9 cellular contexts compared by ENCODE assay signal in genomic region chr22:28051787-28052356, GRCh38.
A peak's percentile ranks its signal among the peaks of the same experiment; 100 is the strongest.
DNase-seq lines count a peak whose midpoint lies in the region; ATAC-seq lines count a peak whose summit lies in the region.
"Had no signal": no experiment of that assay in that cellular context is flagged by ENCODE, and none has a peak within 500 bp of the region (broad histone marks: within the 10 kb centered on the region; RNA-seq: fewer than 3 reads in every experiment).

No MANE protein-coding gene starts in this region.

- H3K9me3 ChIP-seq in neuronal stem cell (replicated peaks in 1 of 2; ENCODE audit: control insufficient read depth in 2 of 2, insufficient read depth in 1 of 2, low read depth in 1 of 2, low read length in 2 of 2): no peaks in the 10 kb centered on the region
- H3K9me3 ChIP-seq: BLaER1 had no signal

- no peak overlapping the region for H4K91ac ChIP-seq in neuronal stem cell (ENCODE audit: low read depth, low read length, poor library complexity)

- no peak overlapping the region for H3K27ac Mint-ChIP-seq in activated CD4-positive, alpha-beta T cell treated with anti-CD3 and anti-CD28 coated beads, Interleukin-2, amount 10 ng/mL, durations not matched to agents 24 days and 14 days

- no CpG with 5 or more reads among the region's 5 CpGs for WGBS in neuronal stem cell (ENCODE audit: extremely low coverage in 2 of 2, insufficient read length in 2 of 2, insufficient replicate concordance in 1 of 2), 2 donors

- H3K4me1 Mint-ChIP-seq in activated CD4-positive, alpha-beta T cell treated with anti-CD3 and anti-CD28 coated beads, Interleukin-2, amount 10 ng/mL, durations not matched to agents 24 days and 14 days: no peaks in the 10 kb centered on the region

- no peak overlapping the region for H3K4me2 ChIP-seq in neuronal stem cell (ENCODE audit: insufficient read depth, low read length, poor library complexity, severe bottlenecking)
- H3K4me2 ChIP-seq: BLaER1 had no signal

- H3K4me3 ChIP-seq in neuronal stem cell (ENCODE audit: low read length in 2 of 2): no peak overlapping the region
- H3K4me3 ChIP-seq: BLaER1 had no signal

- H3K18ac ChIP-seq in neuronal stem cell (ENCODE audit: low read length): no peak overlapping the region

- DNase-seq in NCI-H1417 (lab: John Stamatoyannopoulos, UW): peak; percentile 13 to 58 (median 38)
- DNase-seq in NCI-H1417 treated with DMSO at 0.1 percent for 48 hours (lab: John Stamatoyannopoulos, UW): no peak
- DNase-seq in NCI-H1048 (lab: John Stamatoyannopoulos, UW): peak; percentile 18
- peak; percentile 72 for DNase-seq in activated CD4-positive, alpha-beta T cell treated with anti-CD3 and anti-CD28 coated beads, Interleukin-2, amount 10 ng/mL, durations not matched to agents 24 days and 14 days
- DNase-seq in fibroblast of peridontal ligament (ENCODE audit: extremely low read depth): peak; percentile 75
- peak; percentile 77 for DNase-seq in neuronal stem cell (ENCODE audit: low spot score)
- no peak for DNase-seq in GOT3 (lab: John Stamatoyannopoulos, UW)

- no peak overlapping the region for H3K4me3 Mint-ChIP-seq in activated CD4-positive, alpha-beta T cell treated with anti-CD3 and anti-CD28 coated beads, Interleukin-2, amount 10 ng/mL, durations not matched to agents 24 days and 14 days

- no peak overlapping the region for H2BK120ac ChIP-seq in neuronal stem cell (ENCODE audit: low read depth, low read length)

- no peaks in the 10 kb centered on the region for H3K9me3 Mint-ChIP-seq in activated CD4-positive, alpha-beta T cell treated with anti-CD3 and anti-CD28 coated beads, Interleukin-2, amount 10 ng/mL, durations not matched to agents 24 days and 14 days

- H2AK5ac ChIP-seq in neuronal stem cell (ENCODE audit: low read depth, low read length): no peak overlapping the region

- H3K27me3 Mint-ChIP-seq in activated CD4-positive, alpha-beta T cell treated with anti-CD3 and anti-CD28 coated beads, Interleukin-2, amount 10 ng/mL, durations not matched to agents 24 days and 14 days: no peaks in the 10 kb centered on the region

- no peak for ATAC-seq in GM19452 (IDR thresholded peaks at IDR 0.05; ENCODE audit: unreplicated experiment)

- no peak overlapping the region for H2BK15ac ChIP-seq in neuronal stem cell (ENCODE audit: low read length)

- H2BK5ac ChIP-seq in neuronal stem cell (ENCODE audit: low read length): no peak overlapping the region

- no peak overlapping the region for H3K4ac ChIP-seq in neuronal stem cell (ENCODE audit: low read length)

- H3K23ac ChIP-seq in neuronal stem cell (ENCODE audit: low read depth, low read length, poor library complexity): no peak overlapping the region

- no peak overlapping the region for H3K27ac ChIP-seq in neuronal stem cell (replicated peaks; ENCODE audit: low read length)
- H3K27ac ChIP-seq: BLaER1 had no signal

- H3K9ac ChIP-seq in neuronal stem cell (ENCODE audit: low read depth, low read length, poor library complexity): no peak overlapping the region
- H3K9ac ChIP-seq: BLaER1 had no signal

- H3K27me3 ChIP-seq in neuronal stem cell (ENCODE audit: control insufficient read depth in 3 of 3, insufficient read depth in 3 of 3, low read depth in 1 of 3, low read length in 3 of 3): peaks cover 0 to 2% (median 0%) of the 10 kb centered on the region in 3 experiments
- H3K27me3 ChIP-seq: BLaER1 had no signal

- peaks cover 1 to 6% of the 10 kb centered on the region in 2 donors for H3K36me3 ChIP-seq in neuronal stem cell (replicated peaks in 1 of 2; ENCODE audit: control insufficient read depth in 2 of 2, insufficient read depth in 2 of 2, low read length in 2 of 2)
- H3K36me3 ChIP-seq: BLaER1 had no signal

- H3K36me3 Mint-ChIP-seq in activated CD4-positive, alpha-beta T cell treated with anti-CD3 and anti-CD28 coated beads, Interleukin-2, amount 10 ng/mL, durations not matched to agents 24 days and 14 days (ENCODE audit: low read depth): no peaks in the 10 kb centered on the region

- no peak overlapping the region for H3K14ac ChIP-seq in neuronal stem cell (ENCODE audit: low read length)

- peaks cover 1% of the 10 kb centered on the region for H3K79me1 ChIP-seq in neuronal stem cell (ENCODE audit: low read depth, low read length)

- no peak overlapping the region for H2AFZ ChIP-seq in neuronal stem cell (ENCODE audit: low read length)

- H4K8ac ChIP-seq in neuronal stem cell (ENCODE audit: low read depth, low read length): no peak overlapping the region

- H2BK12ac ChIP-seq in neuronal stem cell (ENCODE audit: low read length): no peak overlapping the region

- peaks cover 7 to 15% of the 10 kb centered on the region in 2 donors for H3K4me1 ChIP-seq in neuronal stem cell (ENCODE audit: control insufficient read depth in 2 of 2, insufficient read depth in 1 of 2, low read depth in 1 of 2, low read length in 2 of 2)
- H3K4me1 ChIP-seq: BLaER1 had no signal

- intact Hi-C loops in activated CD4-positive, alpha-beta T cell treated with anti-CD3 and anti-CD28 coated beads, Interleukin-2, amount 10 ng/mL, durations not matched to agents 24 days and 14 days (cut with micrococcal nuclease): loop anchor here (1.0 to 2.0 kb wide), 2 partner anchors 391 to 542 kb away; no protein-coding TSS in a partner anchor

Comparison
In these comparisons a context has a peak if more than half of its experiments do, and no peak if none do; other contexts are left out.
1. DNase-seq: peak in NCI-H1417 (3 of 3), NCI-H1048 (single experiment), activated CD4-positive, alpha-beta T cell treated with anti-CD3 and anti-CD28 coated beads, Interleukin-2, amount 10 ng/mL, durations not matched to agents 24 days and 14 days (single experiment), fibroblast of peridontal ligament (single experiment) and neuronal stem cell (single experiment); none in NCI-H1417 treated with DMSO at 0.1 percent for 48 hours (single experiment) and GOT3 (single experiment).